21 cellular contexts compared by ENCODE assay signal in genomic region chr1:5727191-5727590, GRCh38.
"Had no signal": no experiment of that assay in that cellular context is flagged by ENCODE, and none has a peak within 500 bp of the region (broad histone marks: within the 10 kb centered on the region; RNA-seq: fewer than 3 reads in every experiment).

No MANE protein-coding gene starts in this region.

- DNase-seq: effector CD4-positive, alpha-beta T cell; endodermal cell; erythroblast; foreskin keratinocyte; hippocampal formation; left ventricle myocardium superior; mesendoderm; naive thymus-derived CD4-positive, alpha-beta T cell; nephron progenitor cell; stimulated activated CD4-positive, alpha-beta T cell treated with anti-CD3 and anti-CD28 coated beads, Interleukin-2, amount 100 ng/mL, for 48 hours; stimulated activated naive CD4-positive, alpha-beta T cell treated with Interleukin-2 at 50 U/mL for 16 hours; upper lobe of left lung; uterus had no signal

- H3K27ac Mint-ChIP-seq: endodermal cell; naive thymus-derived CD4-positive, alpha-beta T cell; nephron progenitor cell had no signal

- H3K4me2 ChIP-seq: smooth muscle cell had no signal

- H3K9me3 Mint-ChIP-seq: endodermal cell had no signal

- H3K27ac ChIP-seq: coronary artery, foreskin keratinocyte, neutrophil, right atrium auricular region, suprapubic skin, thyroid gland, upper lobe of left lung, uterus had no signal

- H3K4me1 ChIP-seq: foreskin keratinocyte, suprapubic skin, thyroid gland, upper lobe of left lung, uterus had no signal

- H3K27me3 ChIP-seq: foreskin keratinocyte, right atrium auricular region, thyroid gland, upper lobe of left lung, uterus had no signal

- H3K4me3 ChIP-seq: coronary artery, lung, right atrium auricular region, smooth muscle cell, suprapubic skin, thyroid gland, upper lobe of left lung, uterus had no signal

- H3K36me3 Mint-ChIP-seq: naive thymus-derived CD4-positive, alpha-beta T cell had no signal

- ATAC-seq: foreskin keratinocyte; left colon; left ventricle myocardium superior; naive thymus-derived CD4-positive, alpha-beta T cell had no signal

- H3K9me3 ChIP-seq: neutrophil, right atrium auricular region, suprapubic skin, thyroid gland, upper lobe of left lung, uterus had no signal

- H3K36me3 ChIP-seq: neutrophil, right atrium auricular region, suprapubic skin, thyroid gland, upper lobe of left lung, uterus had no signal

- H3K4me1 Mint-ChIP-seq: naive thymus-derived CD4-positive, alpha-beta T cell had no signal

- H3K4me3 Mint-ChIP-seq: endodermal cell; naive thymus-derived CD4-positive, alpha-beta T cell; nephron progenitor cell had no signal
